ENCODE assay signal across 25 cellular contexts in genomic region chr6:149179431-149179830, GRCh38.
DNase-seq lines count a peak whose midpoint lies in the region; ATAC-seq, FAIRE-seq and TF ChIP-seq lines count a peak whose summit lies in the region.
"Had no signal": no experiment of that assay in that cellular context is flagged by ENCODE, and none has a peak within 500 bp of the region (broad histone marks: within the 10 kb centered on the region; RNA-seq: fewer than 3 reads in every experiment).

No MANE protein-coding gene starts in this region.

- H3K36me3 Mint-ChIP-seq in T-helper 17 cell (ENCODE audit: low read depth), result peaks cover 2% of the 10 kb centered on the region
- H3K36me3 Mint-ChIP-seq: CD8-positive, alpha-beta T cell had no signal

- no peaks in the 10 kb centered on the region for H4K20me1 ChIP-seq in BLaER1 treated with 17β-estradiol and CSF1 and Interleukin-3, amounts not matched to agents 10 nM and 100 nM

- no peaks in the 10 kb centered on the region for H3K27me3 ChIP-seq in BLaER1 treated with 17β-estradiol and CSF1 and Interleukin-3, amounts not matched to agents 10 nM and 100 nM
- H3K27me3 ChIP-seq in effector memory CD4-positive, alpha-beta T cell (replicated peaks; ENCODE audit: control insufficient read depth, insufficient read depth, low read length, poor library complexity, severe bottlenecking), result no peaks in the 10 kb centered on the region
- H3K27me3 ChIP-seq: BE2C had no signal

- no peaks in the 10 kb centered on the region for H3K27me3 Mint-ChIP-seq in T-helper 17 cell
- H3K27me3 Mint-ChIP-seq: CD4-positive, CD25-positive, alpha-beta regulatory T cell had no signal

- no peak for DNase-seq in GM12891 (ENCODE audit: insufficient read length, low spot score)
- no peak for DNase-seq in T-helper 17 cell
- no peak for DNase-seq in effector memory CD4-positive, alpha-beta T cell
- DNase-seq in COR-L47 (lab: John Stamatoyannopoulos, UW), result no peak
- DNase-seq: 8988T; ACHN; AML-193; BE2C; CD4-positive, CD25-positive, alpha-beta regulatory T cell; CD8-positive, alpha-beta T cell; DMS53; DMS79 treated with DMSO at 0.1 percent for 48 hours; GDM1; GOT3; HFFc6 had no signal

- no peak overlapping the region for H3K4me3 ChIP-seq in BLaER1 treated with 17β-estradiol and CSF1 and Interleukin-3, amounts not matched to agents 10 nM and 100 nM
- no peak overlapping the region for H3K4me3 ChIP-seq in effector memory CD4-positive, alpha-beta T cell (ENCODE audit: insufficient read depth, low read depth, low read length, poor library complexity, severe bottlenecking)
- H3K4me3 ChIP-seq: A549, GM12878, HAP-1 had no signal

- H3K4me3 Mint-ChIP-seq in T-helper 17 cell, result no peak overlapping the region
- H3K4me3 Mint-ChIP-seq: CD4-positive, CD25-positive, alpha-beta regulatory T cell; CD8-positive, alpha-beta T cell; HFFc6 had no signal

- H3K27ac ChIP-seq in BLaER1 treated with 17β-estradiol and CSF1 and Interleukin-3, amounts not matched to agents 10 nM and 100 nM, result no peak overlapping the region
- H3K27ac ChIP-seq in effector memory CD4-positive, alpha-beta T cell (ENCODE audit: insufficient read depth, low read length, poor library complexity, severe bottlenecking), result no peak overlapping the region
- H3K27ac ChIP-seq: A549, C4-2B had no signal

- no peak for TF ChIP-seq POLR2A in GM12891 (IDR thresholded peaks at IDR 0.05; ENCODE audit: low read depth, low read length)

- no peak for ATAC-seq in T-helper 17 cell
- no peak for ATAC-seq in HG02870 (IDR thresholded peaks at IDR 0.05; ENCODE audit: unreplicated experiment)
- ATAC-seq in HG03354 (IDR thresholded peaks at IDR 0.05; ENCODE audit: poor library complexity, severe bottlenecking, unreplicated experiment), result no peak
- ATAC-seq: A549; CD8-positive, alpha-beta T cell; GM12878 had no signal

- no peak overlapping the region for H3K9ac ChIP-seq in BLaER1 treated with 17β-estradiol and CSF1 and Interleukin-3, amounts not matched to agents 10 nM and 100 nM

- H3K27ac Mint-ChIP-seq in T-helper 17 cell, result peak overlapping the region; percentile 42
- H3K27ac Mint-ChIP-seq: CD8-positive, alpha-beta T cell; HFFc6 had no signal

- H3K4me2 ChIP-seq in BLaER1 treated with 17β-estradiol and CSF1 and Interleukin-3, amounts not matched to agents 10 nM and 100 nM, result peak overlapping the region; percentile 14 to 55 (median 43); a peak in 19 of 22 replicates
- H3K4me2 ChIP-seq: A549 had no signal

- no peaks in the 10 kb centered on the region for H3K36me3 ChIP-seq in BLaER1 treated with 17β-estradiol and CSF1 and Interleukin-3, amounts not matched to agents 10 nM and 100 nM
- H3K36me3 ChIP-seq in effector memory CD4-positive, alpha-beta T cell (ENCODE audit: control insufficient read depth, insufficient read depth, low read length), result no peaks in the 10 kb centered on the region
- H3K36me3 ChIP-seq: BE2C, HAP-1 had no signal

- H3K4me1 Mint-ChIP-seq in T-helper 17 cell, result peaks cover 9% of the 10 kb centered on the region

- FAIRE-seq in GM12891 (lab: Jason Lieb, UNC), result peak; percentile 48
- FAIRE-seq: A549, D721Med, GM12878, GM18507, H54 had no signal

- H3K4me1 ChIP-seq in BLaER1 treated with 17β-estradiol and CSF1 and Interleukin-3, amounts not matched to agents 10 nM and 100 nM, result peaks cover 10 to 27% (median 12%) of the 10 kb centered on the region in 10 experiments
- no peaks in the 10 kb centered on the region for H3K4me1 ChIP-seq in effector memory CD4-positive, alpha-beta T cell (ENCODE audit: control insufficient read depth, insufficient read depth, low read length, poor library complexity, severe bottlenecking)
- H3K4me1 ChIP-seq: A549, BE2C, HAP-1 had no signal

- H3K9me3 ChIP-seq in BLaER1 treated with 17β-estradiol and CSF1 and Interleukin-3, amounts not matched to agents 10 nM and 100 nM (replicated peaks in 1 of 11), result peaks cover 5 to 32% (median 14%) of the 10 kb centered on the region in 11 experiments; a peak in 15 of 22 replicates
- H3K9me3 ChIP-seq in T-helper 17 cell (ENCODE audit: control insufficient read depth, low read length, poor library complexity, severe bottlenecking), result no peaks in the 10 kb centered on the region
- no peaks in the 10 kb centered on the region for H3K9me3 ChIP-seq in effector memory CD4-positive, alpha-beta T cell (ENCODE audit: control insufficient read depth, low read length)
- H3K9me3 ChIP-seq: A549, BE2C, HAP-1 had no signal

TF ChIP-seq in GM12891, 5 proteins besides CTCF, POLR2A, EP300 and RAD21:
- TF ChIP-seq TAF1 (IDR thresholded peaks at IDR 0.05; ENCODE audit: low read depth, low read length) (no peak), POU2F2 (IDR thresholded peaks at IDR 0.05; ENCODE audit: low read depth, low read length) (no peak), PAX5 (IDR thresholded peaks at IDR 0.05; ENCODE audit: insufficient read depth, low read length, severe bottlenecking) (no peak), SPI1 (IDR thresholded peaks at IDR 0.05; ENCODE audit: low read depth, low read length) (no peak), POLR2AphosphoS5 (IDR thresholded peaks at IDR 0.05; ENCODE audit: low read depth, low read length) (no peak)
